ENCODE assay signal across 39 cellular contexts in genomic region chr3:116667324-116667723, GRCh38. TPM values are rescaled to one million over a fixed set of nuclear protein-coding genes. Genes with fewer than 3 reads are reported as not detected.
"Had no signal": no experiment of that assay in that cellular context is flagged by ENCODE, and none has a peak within 500 bp of the region (broad histone marks: within the 10 kb centered on the region; RNA-seq: fewer than 3 reads in every experiment).

No MANE protein-coding gene starts in this region.

- H3K36me3 Mint-ChIP-seq: activated CD4-positive, alpha-beta memory T cell treated with anti-CD3 and anti-CD28 coated beads for 36 hours; activated naive CD4-positive, alpha-beta T cell treated with anti-CD3 and anti-CD28 coated beads, Interleukin-2, amount 10 ng/mL, durations not matched to agents 7 days and 5 days; activated naive CD4-positive, alpha-beta T cell treated with anti-CD3 and anti-CD28 coated beads, Interleukin-2, amount 50 U/mL, for 24 hours; activated naive CD8-positive, alpha-beta T cell; activated naive CD8-positive, alpha-beta T cell treated with anti-CD3 and anti-CD28 coated beads, Interleukin-2, amount 10 ng/mL, durations not matched to agents 7 days and 5 days; brain had no signal

- H3K36me3 ChIP-seq: ascending aorta, cardiac muscle cell had no signal

- H3K27ac Mint-ChIP-seq: activated B cell treated with CpG ODN at 0.5 μM for 24 hours; activated CD4-positive, alpha-beta memory T cell treated with anti-CD3 and anti-CD28 coated beads for 36 hours; activated CD4-positive, alpha-beta T cell treated with anti-CD3 and anti-CD28 coated beads, Interleukin-2, amount 10 ng/mL, durations not matched to agents 24 days and 14 days; activated CD8-positive, alpha-beta T cell treated with anti-CD3 and anti-CD28 coated beads for 36 hours; activated naive CD4-positive, alpha-beta T cell treated with anti-CD3 and anti-CD28 coated beads, Interleukin-2, amount 10 ng/mL, durations not matched to agents 7 days and 5 days; activated naive CD4-positive, alpha-beta T cell treated with anti-CD3 and anti-CD28 coated beads, Interleukin-2, amount 50 U/mL, for 24 hours; activated naive CD8-positive, alpha-beta T cell; activated naive CD8-positive, alpha-beta T cell treated with anti-CD3 and anti-CD28 coated beads, Interleukin-2, amount 10 ng/mL, durations not matched to agents 7 days and 5 days; activated T-helper 2 cell treated with anti-CD3 and anti-CD28 coated beads, Interferon-gamma antibody, Interleukin-2, Interleukin-4, amounts not matched to agents 10 μg/mL and 5 μg/mL and 100 μg/mL, durations not matched to agents 14 hours and 24 hours and 36 hours; brain; T-helper 1 cell treated with Interleukin-12 subunit alpha and Interleukin-12 subunit beta and Interleukin-4 antibody, amounts not matched to agents 30 μg/mL and 1 μg/mL, for 36 hours; T-helper 2 cell treated with Interferon-gamma antibody and Interleukin-4, amounts not matched to agents 5 μg/mL and 100 μg/mL, for 36 hours had no signal

- FAIRE-seq: bronchial epithelial cell, TTC549 had no signal

- H3K27ac ChIP-seq: ascending aorta, cardiac muscle cell, VCaP had no signal

- H3K27me3 ChIP-seq: ascending aorta, cardiac muscle cell had no signal

- H3K27me3 Mint-ChIP-seq: activated B cell treated with CpG ODN at 0.5 μM for 24 hours; activated CD4-positive, alpha-beta memory T cell treated with anti-CD3 and anti-CD28 coated beads for 36 hours; activated CD4-positive, alpha-beta T cell treated with anti-CD3 and anti-CD28 coated beads, Interleukin-2, amount 10 ng/mL, durations not matched to agents 24 days and 14 days; activated CD8-positive, alpha-beta T cell treated with anti-CD3 and anti-CD28 coated beads for 36 hours; activated naive CD4-positive, alpha-beta T cell treated with anti-CD3 and anti-CD28 coated beads, Interleukin-2, amount 10 ng/mL, durations not matched to agents 7 days and 5 days; activated naive CD4-positive, alpha-beta T cell treated with anti-CD3 and anti-CD28 coated beads, Interleukin-2, amount 50 U/mL, for 24 hours; activated naive CD8-positive, alpha-beta T cell; activated naive CD8-positive, alpha-beta T cell treated with anti-CD3 and anti-CD28 coated beads, Interleukin-2, amount 10 ng/mL, durations not matched to agents 7 days and 5 days; activated naive CD8-positive, alpha-beta T cell treated with anti-CD3 and anti-CD28 coated beads, Interleukin-2, amount 50 U/mL, for 24 hours; brain had no signal

- H3K4me1 Mint-ChIP-seq: activated B cell treated with CpG ODN at 0.5 μM for 24 hours; activated CD4-positive, alpha-beta T cell treated with anti-CD3 and anti-CD28 coated beads, Interleukin-2, amount 10 ng/mL, durations not matched to agents 24 days and 14 days; activated naive CD4-positive, alpha-beta T cell treated with anti-CD3 and anti-CD28 coated beads, Interleukin-2, amount 10 ng/mL, durations not matched to agents 7 days and 5 days; activated naive CD4-positive, alpha-beta T cell treated with anti-CD3 and anti-CD28 coated beads, Interleukin-2, amount 50 U/mL, for 24 hours; activated naive CD8-positive, alpha-beta T cell treated with anti-CD3 and anti-CD28 coated beads, Interleukin-2, amount 10 ng/mL, durations not matched to agents 7 days and 5 days; activated naive CD8-positive, alpha-beta T cell treated with anti-CD3 and anti-CD28 coated beads, Interleukin-2, amount 50 U/mL, for 24 hours had no signal

- ATAC-seq: activated CD8-positive, alpha-beta T cell treated with anti-CD3 and anti-CD28 coated beads for 36 hours; activated naive CD8-positive, alpha-beta T cell treated with anti-CD3 and anti-CD28 coated beads, Interleukin-2, amount 50 U/mL, for 24 hours; activated T-cell treated with anti-CD3 and anti-CD28 coated beads, Interleukin-2, amount 50 U/mL, for 4 hours had no signal

- H3K4me3 ChIP-seq: ascending aorta, cardiac muscle cell had no signal

- H3K9me3 Mint-ChIP-seq: activated B cell treated with CpG ODN at 0.5 μM for 24 hours; activated CD4-positive, alpha-beta memory T cell treated with anti-CD3 and anti-CD28 coated beads for 36 hours; activated CD4-positive, alpha-beta T cell treated with anti-CD3 and anti-CD28 coated beads, Interleukin-2, amount 10 ng/mL, durations not matched to agents 24 days and 14 days; activated CD8-positive, alpha-beta T cell treated with anti-CD3 and anti-CD28 coated beads for 36 hours; activated naive CD8-positive, alpha-beta T cell treated with anti-CD3 and anti-CD28 coated beads, Interleukin-2, amount 10 ng/mL, durations not matched to agents 7 days and 5 days; brain; T-helper 1 cell treated with Interleukin-12 subunit alpha and Interleukin-12 subunit beta and Interleukin-4 antibody, amounts not matched to agents 30 μg/mL and 1 μg/mL, for 36 hours; T-helper 2 cell treated with Interferon-gamma antibody and Interleukin-4, amounts not matched to agents 5 μg/mL and 100 μg/mL, for 36 hours had no signal

- H3K9me3 ChIP-seq: ascending aorta had no signal

- DNase-seq: activated B cell treated with CpG ODN at 0.5 μM for 24 hours; activated CD4-positive, alpha-beta memory T cell treated with anti-CD3 and anti-CD28 coated beads for 36 hours; activated CD4-positive, alpha-beta T cell treated with anti-CD3 and anti-CD28 coated beads for 4 hours; activated CD4-positive, alpha-beta T cell treated with anti-CD3 and anti-CD28 coated beads, Interleukin-2, amount 10 ng/mL, durations not matched to agents 24 days and 14 days; activated CD4-positive, alpha-beta T cell treated with anti-CD3 and anti-CD28 coated beads, Interleukin-2, amount 50 U/mL, for 1 hour; activated CD4-positive, alpha-beta T cell treated with anti-CD3 and anti-CD28 coated beads, Interleukin-2, amount 50 U/mL, for 4 hours; activated CD4-positive, CD25-positive, alpha-beta regulatory T cell treated with anti-CD3 and anti-CD28 coated beads, Interleukin-2, amount 50 U/mL, for 72 hours; activated CD8-positive, alpha-beta memory T cell treated with anti-CD3 and anti-CD28 coated beads, Interleukin-2, amount 50 U/mL, for 4 hours; activated CD8-positive, alpha-beta T cell treated with anti-CD3 and anti-CD28 coated beads for 36 hours; activated effector memory CD4-positive, alpha-beta T cell treated with Interleukin-2 at 50 U/mL for 16 hours; activated gamma-delta T cell; activated naive CD4-positive, alpha-beta T cell treated with anti-CD3 and anti-CD28 coated beads, Interleukin-2, amount 10 ng/mL, durations not matched to agents 7 days and 5 days; activated naive CD4-positive, alpha-beta T cell treated with Interleukin-2 at 50 U/mL for 16 hours; activated naive CD8-positive, alpha-beta T cell treated with anti-CD3 and anti-CD28 coated beads, Interleukin-2, amount 10 ng/mL, durations not matched to agents 7 days and 5 days; activated naive CD8-positive, alpha-beta T cell treated with anti-CD3 and anti-CD28 coated beads, Interleukin-2, amount 50 U/mL, for 24 hours; activated T-cell treated with anti-CD3 and anti-CD28 coated beads for 4 hours; activated T-cell treated with anti-CD3 and anti-CD28 coated beads, Interleukin-2, amount 50 U/mL, for 1 hour; activated T-cell treated with anti-CD3 and anti-CD28 coated beads, Interleukin-2, amount 50 U/mL, for 4 hours; amygdala; anterior cingulate cortex; central memory CD4-positive, alpha-beta T cell; SW 1271; T-helper 1 cell; T-helper 2 cell; T-helper 9 cell had no signal

- H3K4me1 ChIP-seq: ascending aorta had no signal

- H3K4me3 Mint-ChIP-seq: activated B cell treated with CpG ODN at 0.5 μM for 24 hours; activated CD4-positive, alpha-beta memory T cell treated with anti-CD3 and anti-CD28 coated beads for 36 hours; activated CD4-positive, alpha-beta T cell treated with anti-CD3 and anti-CD28 coated beads, Interleukin-2, amount 10 ng/mL, durations not matched to agents 24 days and 14 days; activated CD8-positive, alpha-beta T cell treated with anti-CD3 and anti-CD28 coated beads for 36 hours; activated naive CD4-positive, alpha-beta T cell treated with anti-CD3 and anti-CD28 coated beads, Interleukin-2, amount 10 ng/mL, durations not matched to agents 7 days and 5 days; activated naive CD4-positive, alpha-beta T cell treated with anti-CD3 and anti-CD28 coated beads, Interleukin-2, amount 50 U/mL, for 24 hours; activated naive CD8-positive, alpha-beta T cell; activated naive CD8-positive, alpha-beta T cell treated with anti-CD3 and anti-CD28 coated beads, Interleukin-2, amount 10 ng/mL, durations not matched to agents 7 days and 5 days; activated naive CD8-positive, alpha-beta T cell treated with anti-CD3 and anti-CD28 coated beads, Interleukin-2, amount 50 U/mL, for 24 hours; activated T-cell treated with anti-CD3 and anti-CD28 coated beads, Interleukin-2, amount 50 U/mL, for 4 hours; brain; T-helper 1 cell treated with Interleukin-12 subunit alpha and Interleukin-12 subunit beta and Interleukin-4 antibody, amounts not matched to agents 30 μg/mL and 1 μg/mL, for 36 hours; T-helper 2 cell treated with Interferon-gamma antibody and Interleukin-4, amounts not matched to agents 5 μg/mL and 100 μg/mL, for 36 hours had no signal

RNA-seq across cellular contexts. Expression of gene TUSC7, which starts 42.3 kb away (rescaled TPM):
- total RNA-seq: activated B cell treated with CpG ODN at 0.5 μM for 24 hours; activated CD4-positive, alpha-beta memory T cell treated with anti-CD3 and anti-CD28 coated beads for 36 hours; activated CD4-positive, alpha-beta T cell treated with anti-CD3 and anti-CD28 coated beads, Interleukin-2, amount 10 ng/mL, durations not matched to agents 24 days and 14 days; activated CD8-positive, alpha-beta memory T cell treated with anti-CD3 and anti-CD28 coated beads for 36 hours; activated CD8-positive, alpha-beta T cell treated with anti-CD3 and anti-CD28 coated beads for 36 hours; activated naive CD8-positive, alpha-beta T cell treated with anti-CD3 and anti-CD28 coated beads, Interleukin-2, amount 10 ng/mL, durations not matched to agents 7 days and 5 days; activated T-cell treated with anti-CD3 and anti-CD28 coated beads, Interleukin-2, amount 50 U/mL, for 4 hours; activated T-helper 2 cell treated with anti-CD3 and anti-CD28 coated beads, Interferon-gamma antibody, Interleukin-2, Interleukin-4, amounts not matched to agents 10 μg/mL and 5 μg/mL and 100 μg/mL, durations not matched to agents 14 hours and 24 hours and 36 hours; ascending aorta; bronchial epithelial cell; cardiac muscle cell; chondrocyte had no signal
- polyA plus RNA-seq: adipose tissue had no signal
